In the genomic region with DNA sequence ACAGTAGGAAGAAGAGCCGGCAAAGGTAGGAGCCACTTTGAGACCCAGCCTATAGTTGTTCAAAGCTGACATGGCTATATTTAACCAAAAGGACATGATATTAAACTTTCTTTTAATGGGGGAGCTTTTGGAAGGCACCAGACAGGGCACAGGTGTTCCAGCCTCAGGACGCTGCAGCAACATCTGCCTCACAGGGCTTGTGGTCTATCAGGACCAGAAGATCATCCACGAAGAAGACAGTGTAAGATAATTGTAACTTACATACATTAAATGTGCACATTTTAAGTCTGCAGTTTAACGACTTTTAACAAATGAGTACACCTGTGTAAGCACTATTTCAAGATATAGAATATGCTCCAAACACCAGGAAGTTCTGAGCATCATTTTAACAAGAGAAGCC, we compare ENCODE assay signal across 24 cellular contexts.
"Had no signal": no experiment of that assay in that cellular context is flagged by ENCODE, and none has a peak within 500 bp of the region (broad histone marks: within the 10 kb centered on the region; RNA-seq: fewer than 3 reads in every experiment).

No MANE protein-coding gene starts in this region.

- ATAC-seq: naive thymus-derived CD4-positive, alpha-beta T cell; natural killer cell; right cardiac atrium; right lobe of liver; stimulated activated effector memory CD8-positive, alpha-beta T cell treated with anti-CD3 and anti-CD28 coated beads, Interleukin-12 subunit alpha, Interleukin-12 subunit beta, amount 100 ng/mL, for 72 hours; stimulated activated naive B cell treated with anti-CD40 and anti-IgM and Interleukin-4, amounts not matched to agents 10 μg/mL and 1 μg/mL and 100 μg/mL, for 72 hours; upper lobe of right lung had no signal

- H3K27ac ChIP-seq: neutrophil, pancreas, prostate gland, right lobe of liver, sigmoid colon, suprapubic skin, testis, tibial artery, transverse colon, upper lobe of right lung had no signal

- DNase-seq: naive thymus-derived CD4-positive, alpha-beta T cell; natural killer cell; nephron progenitor cell; nucleus accumbens; pancreas; retina; right cardiac atrium; stimulated activated CD4-positive, alpha-beta T cell treated with anti-CD3 and anti-CD28 coated beads, Interleukin-15, amount 100 ng/mL, for 24 hours; stimulated activated CD4-positive, alpha-beta T cell treated with anti-CD3 and anti-CD28 coated beads, Interleukin-2, amount 100 ng/mL, for 48 hours; stimulated activated CD4-positive, alpha-beta T cell treated with anti-CD3 and anti-CD28 coated beads, Interleukin-4, amount 100 ng/mL, for 24 hours; stimulated activated naive B cell treated with anti-CD40 and anti-IgM and Interleukin-4, amounts not matched to agents 10 μg/mL and 1 μg/mL and 100 μg/mL, for 72 hours; stimulated activated naive CD4-positive, alpha-beta T cell treated with Interleukin-2 at 50 U/mL for 16 hours; substantia nigra; testis; transverse colon; upper lobe of right lung; uterus had no signal

- H3K4me1 ChIP-seq: pancreas, prostate gland, right lobe of liver, testis, upper lobe of right lung, uterus had no signal

- H3K4me3 ChIP-seq: pancreas, prostate gland, right lobe of liver, sigmoid colon, suprapubic skin, testis, tibial artery, transverse colon, upper lobe of right lung, uterus had no signal

- H3K36me3 ChIP-seq: neutrophil, pancreas, prostate gland, right lobe of liver, sigmoid colon, suprapubic skin, tibial artery, transverse colon, upper lobe of right lung, uterus had no signal

- H3K9me3 ChIP-seq: neutrophil, pancreas, prostate gland, right lobe of liver, sigmoid colon, suprapubic skin, testis, tibial artery, transverse colon, upper lobe of right lung, uterus had no signal

- H3K27me3 ChIP-seq: neutrophil, pancreas, right lobe of liver, sigmoid colon, suprapubic skin, testis, transverse colon, upper lobe of right lung, uterus had no signal
